Comparison of ENCODE assay signal across 8 cellular contexts in the genomic region with DNA sequence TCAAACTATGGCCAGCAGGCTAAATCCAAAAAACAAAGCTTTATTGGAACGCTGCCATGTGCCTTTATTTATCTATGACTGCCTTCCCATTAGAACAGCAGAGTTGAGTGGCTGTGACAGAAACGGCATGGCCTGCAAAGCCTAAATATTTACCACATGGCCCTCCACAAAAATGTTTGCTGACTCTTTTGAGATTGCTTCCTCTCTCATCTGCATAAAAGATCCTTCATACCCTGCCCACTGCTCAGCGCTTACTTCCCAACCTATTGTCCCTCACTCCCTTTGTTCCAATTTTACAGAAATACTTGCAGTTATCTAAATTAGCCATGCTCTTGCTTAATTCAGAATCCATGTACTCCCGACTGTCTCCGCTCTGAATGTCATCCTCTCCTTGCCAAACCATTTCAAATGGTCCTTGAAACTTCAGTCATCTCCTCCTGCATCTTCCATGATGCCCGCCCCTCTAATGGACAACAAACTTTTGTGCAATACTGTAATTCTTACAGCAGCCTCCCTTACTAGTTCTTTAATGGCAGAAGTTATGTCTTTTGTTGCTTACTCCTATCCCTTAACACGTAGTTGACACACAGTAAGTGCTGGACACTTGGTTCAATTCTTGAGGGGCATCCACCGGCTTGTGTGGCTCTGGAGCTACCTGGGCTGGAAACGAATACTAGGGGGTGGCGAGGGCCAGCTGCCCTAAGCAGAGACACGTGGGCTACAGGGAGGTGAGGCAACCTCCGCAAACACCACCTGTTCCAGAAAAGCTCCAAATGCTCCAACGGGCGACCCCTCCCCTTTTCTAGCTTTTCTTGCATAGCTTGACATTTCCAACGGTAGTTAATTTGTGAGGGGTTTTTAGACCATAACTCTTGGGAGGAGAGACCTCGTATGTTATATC. TPM values are rescaled to one million over a fixed set of nuclear protein-coding genes. Genes with fewer than 3 reads are reported as not detected.
DNase-seq lines count a peak whose midpoint lies in the region; ATAC-seq, FAIRE-seq and TF ChIP-seq lines count a peak whose summit lies in the region.

No MANE protein-coding gene starts in this region.

- H3K27me3 Mint-ChIP-seq in chondrocyte (ENCODE audit: low read depth), result no peaks in the 10 kb centered on the region

- FAIRE-seq in RCC 7860 (lab: Jason Lieb, UNC), result no peak

- DNase-seq in DMS114 treated with DMSO at 0.1 percent for 48 hours (lab: John Stamatoyannopoulos, UW; ENCODE audit: unreplicated experiment) (peak; percentile 33), HuH-7.5 (ENCODE audit: low spot score) (peak; percentile 37), RCC 7860 (ENCODE audit: low spot score) (peak; percentile 23), chondrocyte (ENCODE audit: low spot score) (no peak), myocyte (ENCODE audit: low read depth) (peak; percentile 49), sciatic nerve (ENCODE audit: low spot score) (no peak)

- peak overlapping the region; percentile 92 for H3K4me3 Mint-ChIP-seq in chondrocyte (ENCODE audit: unreplicated experiment)

- intact Hi-C loops in sciatic nerve (cut with DNase I), result no loop called here

- peaks cover 3% of the 10 kb centered on the region for H3K9me3 Mint-ChIP-seq in chondrocyte (ENCODE audit: low read depth)

- TF ChIP-seq CTCF in chondrocyte (IDR thresholded peaks at IDR 0.05), result no peak

- peaks cover 12% of the 10 kb centered on the region for H3K4me1 Mint-ChIP-seq in chondrocyte (ENCODE audit: low read depth)

- H3K27ac Mint-ChIP-seq in chondrocyte (ENCODE audit: unreplicated experiment), result peak overlapping the region; percentile 74

- H3K36me3 Mint-ChIP-seq in chondrocyte (ENCODE audit: low read depth), result no peaks in the 10 kb centered on the region

- ATAC-seq in GM19463 (IDR thresholded peaks at IDR 0.05; ENCODE audit: unreplicated experiment) (peak; percentile 12), GM18519 (IDR thresholded peaks at IDR 0.05; ENCODE audit: low FRiP score, unreplicated experiment) (no peak), sciatic nerve (no peak)

RNA-seq across cellular contexts. Expression of a gene that starts 0.8 kb away (rescaled TPM):
- total RNA-seq in chondrocyte (0.95 to 3.5 TPM (median 1.3 TPM) in 3 replicates), myocyte (0.62 and 0.88 TPM in 2 replicates), sciatic nerve (0.58 TPM)
- polyA plus RNA-seq in myocyte (2012), result 0.20 TPM

Comparison
In these comparisons a context has a peak if more than half of its experiments do, and no peak if none do; other contexts are left out.
1. DNase-seq: peak in DMS114 treated with DMSO at 0.1 percent for 48 hours (single experiment), HuH-7.5 (single experiment), RCC 7860 (single experiment) and myocyte (single experiment); none in chondrocyte (single experiment) and sciatic nerve (single experiment).